ENCODE assay signal across 18 cellular contexts in genomic region chr5:138901716-138902115, GRCh38. TPM values are rescaled to one million over a fixed set of nuclear protein-coding genes. Genes with fewer than 3 reads are reported as not detected.
A peak's percentile ranks its signal among the peaks of the same experiment; 100 is the strongest.
DNase-seq lines count a peak whose midpoint lies in the region; ATAC-seq and TF ChIP-seq lines count a peak whose summit lies in the region.
"Had no signal": no experiment of that assay in that cellular context is flagged by ENCODE, and none has a peak within 500 bp of the region (broad histone marks: within the 10 kb centered on the region; RNA-seq: fewer than 3 reads in every experiment).

No MANE protein-coding gene starts in this region.

- DNase-seq in MV-4-11 (lab: John Stamatoyannopoulos, UW) (peak; percentile 41), dermis blood vessel endothelial cell (peak; percentile 7), CD1c-positive myeloid dendritic cell (ENCODE audit: extremely low spot score) (no peak), NCI-H146 treated with DMSO at 0.1 percent for 48 hours (lab: John Stamatoyannopoulos, UW; ENCODE audit: unreplicated experiment) (no peak)
- DNase-seq: activated CD4-positive, alpha-beta memory T cell treated with anti-CD3 and anti-CD28 coated beads for 36 hours; activated T-cell treated with anti-CD3 and anti-CD28 coated beads, Interleukin-2, amount 50 U/mL, for 24 hours; body of pancreas; esophagus squamous epithelium; heart left ventricle; NCI-H146; NCI-H345; stimulated activated CD4-positive, alpha-beta T cell treated with anti-CD3 and anti-CD28 coated beads, Interleukin-4, amount 100 ng/mL, for 1 hour; testis had no signal

- H3K27me3 Mint-ChIP-seq in nephron (ENCODE audit: low read depth), result no peaks in the 10 kb centered on the region
- H3K27me3 Mint-ChIP-seq: dendritic cell treated with granulocyte-macrophage colony-stimulating factor and Interleukin-4, amounts not matched to agents 40 ng/mL and 50 ng/mL, for 4 days had no signal

- H3K36me3 Mint-ChIP-seq in nephron (ENCODE audit: low read depth), result peaks cover 90% of the 10 kb centered on the region

- TF ChIP-seq CTCF in nephron (IDR thresholded peaks at IDR 0.05; ENCODE audit: unreplicated experiment in 3 of 3), result no peak

- H3K4me3 Mint-ChIP-seq in nephron, result no peak overlapping the region
- H3K4me3 Mint-ChIP-seq: activated CD4-positive, alpha-beta memory T cell treated with anti-CD3 and anti-CD28 coated beads for 36 hours; activated T-cell treated with anti-CD3 and anti-CD28 coated beads, Interleukin-2, amount 50 U/mL, for 24 hours; dendritic cell treated with granulocyte-macrophage colony-stimulating factor and Interleukin-4, amounts not matched to agents 40 ng/mL and 50 ng/mL, for 4 days had no signal

- peak overlapping the region; percentile 14 for H3K27ac ChIP-seq in temporal lobe (ENCODE audit: low read depth, low read length)
- H3K27ac ChIP-seq: body of pancreas, testis had no signal

- H3K4me1 Mint-ChIP-seq in nephron, result peaks cover 11% of the 10 kb centered on the region

- ATAC-seq in HG03280 (IDR thresholded peaks at IDR 0.05; ENCODE audit: unreplicated experiment), result no peak
- ATAC-seq: activated naive CD4-positive, alpha-beta T cell treated with anti-CD3 and anti-CD28 coated beads, Interleukin-2, amount 50 U/mL, for 72 hours; body of pancreas; heart left ventricle had no signal

- peak overlapping the region; percentile 9 to 50 (median 13) for H3K27ac Mint-ChIP-seq in nephron
- H3K27ac Mint-ChIP-seq: activated CD4-positive, alpha-beta memory T cell treated with anti-CD3 and anti-CD28 coated beads for 36 hours; activated naive CD4-positive, alpha-beta T cell treated with anti-CD3 and anti-CD28 coated beads, Interleukin-2, amount 50 U/mL, for 72 hours; activated T-cell treated with anti-CD3 and anti-CD28 coated beads, Interleukin-2, amount 50 U/mL, for 24 hours; dendritic cell treated with granulocyte-macrophage colony-stimulating factor and Interleukin-4, amounts not matched to agents 40 ng/mL and 50 ng/mL, for 4 days had no signal

- H3K9me3 Mint-ChIP-seq in nephron, result no peaks in the 10 kb centered on the region
- H3K9me3 Mint-ChIP-seq: activated CD4-positive, alpha-beta memory T cell treated with anti-CD3 and anti-CD28 coated beads for 36 hours; activated naive CD4-positive, alpha-beta T cell treated with anti-CD3 and anti-CD28 coated beads, Interleukin-2, amount 50 U/mL, for 72 hours; activated T-cell treated with anti-CD3 and anti-CD28 coated beads, Interleukin-2, amount 50 U/mL, for 24 hours; dendritic cell treated with granulocyte-macrophage colony-stimulating factor and Interleukin-4, amounts not matched to agents 40 ng/mL and 50 ng/mL, for 4 days had no signal

RNA-seq across cellular contexts. Expression of gene LRRTM2, which starts 26.6 kb away (rescaled TPM):
- total RNA-seq in dermis blood vessel endothelial cell (2.9 and 6.1 TPM in 2 replicates), temporal lobe (118 TPM)

Comparison
In these comparisons a context has a peak if more than half of its experiments do, and no peak if none do; other contexts are left out.
1. DNase-seq: peak in MV-4-11 (single experiment) and dermis blood vessel endothelial cell (single experiment); none in CD1c-positive myeloid dendritic cell (single experiment) and NCI-H146 treated with DMSO at 0.1 percent for 48 hours (single experiment).
2. RNA of gene LRRTM2, which starts 26.6 kb away (total RNA-seq): 118 TPM in temporal lobe (single experiment); 2.9 to 6.1 TPM in dermis blood vessel endothelial cell; every median in the first group is over 10 times any median in the second.